In genomic region chr6:58073263-58073662, GRCh38 we compare ENCODE assay signal across 27 cellular contexts.
"Had no signal": no experiment of that assay in that cellular context is flagged by ENCODE, and none has a peak within 500 bp of the region (broad histone marks: within the 10 kb centered on the region; RNA-seq: fewer than 3 reads in every experiment).

No MANE protein-coding gene starts in this region.

- H3K27me3 Mint-ChIP-seq: dendritic cell treated with granulocyte-macrophage colony-stimulating factor and Interleukin-4, amounts not matched to agents 40 ng/mL and 50 ng/mL, for 4 days; progenitor cell of endocrine pancreas; stimulated activated naive CD8-positive, alpha-beta T cell treated with anti-CD3 and anti-CD28 coated beads, Interleukin-15, amount 100 ng/mL, for 72 hours; type B pancreatic cell had no signal

- H3K36me3 Mint-ChIP-seq: natural killer cell, type B pancreatic cell had no signal

- H2AFZ ChIP-seq: hepatocyte, parathyroid adenoma had no signal

- DNase-seq: cerebellar nuclear complex; effector CD8-positive, alpha-beta T cell; endodermal cell; foreskin fibroblast; gastrocnemius medialis; head of caudate nucleus; kidney glomerular epithelial cell; left colon; left ventricle myocardium inferior; lower lobe of right lung; natural killer cell; stimulated activated CD4-positive, alpha-beta T cell treated with anti-CD3 and anti-CD28 coated beads, Interleukin-12 subunit alpha, Interleukin-12 subunit beta, amount 100 ng/mL, for 4 hours; stimulated activated CD4-positive, alpha-beta T cell treated with anti-CD3 and anti-CD28 coated beads, Interleukin-1b, Interleukin-23, amount 100 ng/mL, for 48 hours; stimulated activated CD4-positive, alpha-beta T cell treated with anti-CD3 and anti-CD28 coated beads, Interleukin-4, amount 100 ng/mL, for 1 hour; stimulated activated CD8-positive, alpha-beta memory T cell treated with anti-CD3 and anti-CD28 coated beads, Interleukin-4, amount 100 ng/mL, for 48 hours; stimulated activated naive CD4-positive, alpha-beta T cell; stimulated activated naive CD8-positive, alpha-beta T cell treated with anti-CD3 and anti-CD28 coated beads, Interleukin-15, amount 100 ng/mL, for 72 hours; thyroid gland had no signal

- H3K4me2 ChIP-seq: hepatocyte, smooth muscle cell had no signal

- H3K4me1 ChIP-seq: gastrocnemius medialis, left ventricle myocardium inferior, lower lobe of right lung, parathyroid adenoma, suprapubic skin, thyroid gland had no signal

- H3K9ac ChIP-seq: parathyroid adenoma had no signal

- H3K4me3 Mint-ChIP-seq: dendritic cell treated with granulocyte-macrophage colony-stimulating factor and Interleukin-4, amounts not matched to agents 40 ng/mL and 50 ng/mL, for 4 days; endodermal cell; natural killer cell; stimulated activated naive CD8-positive, alpha-beta T cell treated with anti-CD3 and anti-CD28 coated beads, Interleukin-15, amount 100 ng/mL, for 72 hours; type B pancreatic cell had no signal

- H3K9me3 ChIP-seq: gastrocnemius medialis, left ventricle myocardium inferior, lower lobe of right lung, neutrophil, suprapubic skin, thyroid gland had no signal

- H3K27ac Mint-ChIP-seq: dendritic cell treated with granulocyte-macrophage colony-stimulating factor and Interleukin-4, amounts not matched to agents 40 ng/mL and 50 ng/mL, for 4 days; endodermal cell; natural killer cell; progenitor cell of endocrine pancreas; stimulated activated naive CD8-positive, alpha-beta T cell treated with anti-CD3 and anti-CD28 coated beads, Interleukin-15, amount 100 ng/mL, for 72 hours; type B pancreatic cell had no signal

- H3K27ac ChIP-seq: epithelial cell of prostate, gastrocnemius medialis, hepatocyte, left ventricle myocardium inferior, lower lobe of right lung, neutrophil, parathyroid adenoma, suprapubic skin, thyroid gland had no signal

- H3K27me3 ChIP-seq: gastrocnemius medialis, hepatocyte, neutrophil, suprapubic skin, thyroid gland had no signal

- H3K9me3 Mint-ChIP-seq: type B pancreatic cell had no signal

- H3K4me1 Mint-ChIP-seq: endodermal cell; natural killer cell; stimulated activated naive CD8-positive, alpha-beta T cell treated with anti-CD3 and anti-CD28 coated beads, Interleukin-15, amount 100 ng/mL, for 72 hours had no signal

- H3K36me3 ChIP-seq: gastrocnemius medialis, left ventricle myocardium inferior, lower lobe of right lung, neutrophil, suprapubic skin, thyroid gland had no signal

- H3K4me3 ChIP-seq: gastrocnemius medialis, hepatocyte, left ventricle myocardium inferior, lower lobe of right lung, smooth muscle cell, suprapubic skin, thyroid gland had no signal

- H3K79me2 ChIP-seq: hepatocyte, parathyroid adenoma had no signal
